Comparison of ENCODE assay signal across 30 cellular contexts in the genomic region with DNA sequence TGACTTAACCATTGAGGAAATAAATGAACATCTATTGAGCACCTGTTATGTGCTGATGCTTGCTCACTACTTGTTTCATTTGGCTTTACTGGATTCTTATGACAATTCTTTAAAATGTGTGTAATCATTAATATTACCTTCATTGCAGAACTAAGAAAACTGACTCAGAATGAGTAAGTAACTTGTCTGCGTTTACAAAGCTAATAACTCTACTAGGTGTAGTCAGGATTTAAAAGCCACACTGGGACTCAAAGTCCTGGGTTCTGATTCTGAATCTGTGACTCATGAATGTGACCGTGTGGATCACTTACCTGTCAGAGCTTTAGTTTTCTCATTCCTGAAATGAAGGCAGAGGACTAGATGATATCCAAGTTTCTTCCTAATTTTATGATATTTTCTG. TPM values are rescaled to one million over a fixed set of nuclear protein-coding genes. Genes with fewer than 3 reads are reported as not detected.
"Had no signal": no experiment of that assay in that cellular context is flagged by ENCODE, and none has a peak within 500 bp of the region (broad histone marks: within the 10 kb centered on the region; RNA-seq: fewer than 3 reads in every experiment).

No MANE protein-coding gene starts in this region.

- H3K4me3 ChIP-seq: adrenal gland, breast epithelium, MG63, SJSA1 had no signal

- H3K4me1 ChIP-seq: adrenal gland, breast epithelium had no signal

- DNase-seq: activated CD4-positive, alpha-beta T cell treated with anti-CD3 and anti-CD28 coated beads for 4 hours; activated CD8-positive, alpha-beta memory T cell treated with anti-CD3 and anti-CD28 coated beads, Interleukin-2, amount 50 U/mL, for 4 hours; activated CD8-positive, alpha-beta T cell treated with anti-CD3 and anti-CD28 coated beads for 36 hours; activated gamma-delta T cell treated with Interleukin-2 at 50 U/mL for 16 hours; activated naive CD4-positive, alpha-beta T cell treated with anti-CD3 and anti-CD28 coated beads, Interleukin-2, amount 10 ng/mL, durations not matched to agents 7 days and 5 days; activated naive CD8-positive, alpha-beta T cell treated with anti-CD3 and anti-CD28 coated beads, Interleukin-2, amount 10 ng/mL, durations not matched to agents 7 days and 5 days; activated T-cell treated with anti-CD3 and anti-CD28 coated beads, Interleukin-2, amount 50 U/mL, for 72 hours; adrenal gland; anterior cingulate cortex; MG63; MV-4-11; NCI-H1092 treated with DMSO at 0.1 percent for 48 hours; NCI-H1417 treated with DMSO at 0.1 percent for 48 hours; NCI-H1694 treated with DMSO at 0.1 percent for 48 hours; NCI-H345; NCI-H510A; NCI-H526 treated with DMSO at 0.1 percent for 48 hours; NCI-H82; SHP77; SW 1271 had no signal

- H3K36me3 ChIP-seq: adrenal gland, breast epithelium, MG63, SJSA1 had no signal

- H3K27me3 ChIP-seq: adrenal gland, MG63, SJSA1 had no signal

- H3K9me3 ChIP-seq: adrenal gland, breast epithelium, MG63, SJSA1 had no signal

- ATAC-seq: activated CD4-positive, CD25-positive, alpha-beta regulatory T cell treated with anti-CD3 and anti-CD28 coated beads, Interleukin-2, amount 50 U/mL, for 24 hours; activated CD8-positive, alpha-beta T cell treated with anti-CD3 and anti-CD28 coated beads for 36 hours; activated T-cell treated with anti-CD3 and anti-CD28 coated beads, Interleukin-2, amount 50 U/mL, for 72 hours; Panc1; SK-N-SH treated with all-trans-retinoic acid at 6 μM for 48 hours had no signal

- H3K27ac ChIP-seq: adrenal gland, breast epithelium, KMS-11, RWPE1, SJSA1 had no signal

RNA-seq across cellular contexts. Expression of a gene that starts 23.4 kb away (rescaled TPM):
- total RNA-seq: activated CD8-positive, alpha-beta T cell treated with anti-CD3 and anti-CD28 coated beads for 36 hours; activated naive CD8-positive, alpha-beta T cell treated with anti-CD3 and anti-CD28 coated beads, Interleukin-2, amount 10 ng/mL, durations not matched to agents 7 days and 5 days; activated T-cell treated with anti-CD3 and anti-CD28 coated beads, Interleukin-2, amount 50 U/mL, for 72 hours; activated T-helper 2 cell treated with anti-CD3 and anti-CD28 coated beads, Interferon-gamma antibody, Interleukin-2, Interleukin-4, amounts not matched to agents 10 μg/mL and 5 μg/mL and 100 μg/mL, durations not matched to agents 14 hours and 24 hours and 36 hours; OCI-LY7; T-helper 1 cell treated with Interleukin-12 subunit alpha and Interleukin-12 subunit beta and Interleukin-4 antibody, amounts not matched to agents 30 ng/mL and 1 ng/mL, for 36 hours had no signal
